12 cellular contexts compared by ENCODE assay signal in the genomic region with DNA sequence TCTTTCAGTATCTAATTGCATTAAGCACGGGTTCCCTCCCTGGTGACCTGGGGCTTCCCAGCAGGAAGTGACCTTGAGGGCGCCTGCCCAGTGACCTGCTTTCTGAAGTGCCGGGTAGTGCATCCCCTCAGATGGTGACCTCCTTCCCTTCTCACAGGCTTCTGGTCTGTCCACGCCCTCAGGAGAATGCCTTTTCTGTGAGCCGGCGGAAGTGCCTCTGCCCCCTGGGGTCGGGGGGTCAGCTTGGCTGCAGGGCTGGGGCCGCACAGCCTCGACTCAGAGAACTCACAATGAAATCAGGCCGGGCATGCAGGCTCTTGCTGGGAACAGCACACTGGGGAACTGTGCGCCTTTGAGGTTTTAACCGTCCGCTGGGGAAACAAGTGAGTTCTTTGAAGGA.
DNase-seq lines count a peak whose midpoint lies in the region; ATAC-seq and TF ChIP-seq lines count a peak whose summit lies in the region.
"Had no signal": no experiment of that assay in that cellular context is flagged by ENCODE, and none has a peak within 500 bp of the region (broad histone marks: within the 10 kb centered on the region; RNA-seq: fewer than 3 reads in every experiment).

No MANE protein-coding gene starts in this region.

- TF ChIP-seq CTCF in HL-60 (IDR thresholded peaks at IDR 0.05; ENCODE audit: insufficient read depth, low read length) = no peak
- peak in 4 of 56 donors; percentile 10 to 22 (median 14) for TF ChIP-seq CTCF in dorsolateral prefrontal cortex (IDR thresholded peaks at IDR 0.05 in 54 of 56, conservative IDR thresholded peaks at IDR 0.05 in 2 of 56; ENCODE audit: low read depth in 1 of 56, partially characterized antibody in 56 of 56)

- DNase-seq in HL-60 (ENCODE audit: low read depth in 1 of 2, low spot score in 1 of 2) (no peak), dorsolateral prefrontal cortex (peak in 1 of 10 donors; percentile 56), islet precursor cell (peak; percentile 92), retina (peak; percentile 81), NAMALWA (ENCODE audit: low spot score) (no peak), DMS153 treated with DMSO at 0.1 percent for 48 hours (lab: John Stamatoyannopoulos, UW; ENCODE audit: unreplicated experiment) (no peak)
- DNase-seq in stimulated activated CD4-positive, alpha-beta T cell treated with anti-CD3 and anti-CD28 coated beads, Interleukin-2, amount 100 ng/mL, for 24 hours = no peak
- DNase-seq: activated CD4-positive, alpha-beta T cell treated with anti-CD3 and anti-CD28 coated beads for 4 hours; CD4-positive, CD25-positive, alpha-beta regulatory T cell; mammary epithelial cell had no signal

- no peak overlapping the region for H3K4me3 ChIP-seq in HL-60 (replicated peaks; ENCODE audit: insufficient read depth, low read length)
- H3K4me3 ChIP-seq in dorsolateral prefrontal cortex = peak overlapping the region in 54 of 59 donors; percentile 12 to 66 (median 42)

- H3K27ac ChIP-seq in HL-60 (replicated peaks) (0 out of 2 replicates have a peak overlapping the region, but pooled peaks have one; percentile 20), dorsolateral prefrontal cortex (peak overlapping the region in 38 of 59 donors; percentile 1 to 85 (median 58))

- intact Hi-C loops in dorsolateral prefrontal cortex (cut with DNase I) = no loop called here

- no peak for ATAC-seq in HG03442 (IDR thresholded peaks at IDR 0.05; ENCODE audit: unreplicated experiment)
- ATAC-seq: activated T-helper 17 cell treated with anti-CD3 and anti-CD28 coated beads, Interleukin-2, amount 50 U/mL, for 72 hours had no signal

- no peaks in the 10 kb centered on the region for H3K27me3 ChIP-seq in HL-60 (ENCODE audit: insufficient read depth, poor library complexity, severe bottlenecking)
- H3K27me3 ChIP-seq in dorsolateral prefrontal cortex = no peaks in the 10 kb centered on the region

Comparison
In these comparisons a context has a peak if more than half of its experiments do, and no peak if none do; other contexts are left out.
1. DNase-seq: peak in islet precursor cell (single experiment) and retina (single experiment); none in HL-60 (0 of 2), NAMALWA (single experiment), DMS153 treated with DMSO at 0.1 percent for 48 hours (single experiment) and stimulated activated CD4-positive, alpha-beta T cell treated with anti-CD3 and anti-CD28 coated beads, Interleukin-2, amount 100 ng/mL, for 24 hours (0 of 2).